In genomic region chr3:128285925-128286275, GRCh38 we compare ENCODE assay signal across 23 cellular contexts.
DNase-seq lines count a peak whose midpoint lies in the region; ATAC-seq and TF ChIP-seq lines count a peak whose summit lies in the region.
"Had no signal": no experiment of that assay in that cellular context is flagged by ENCODE, and none has a peak within 500 bp of the region (broad histone marks: within the 10 kb centered on the region; RNA-seq: fewer than 3 reads in every experiment).

No MANE protein-coding gene starts in this region.

- DNase-seq in Calu3: peak; percentile 0
- peak; percentile 12 for DNase-seq in endodermal cell
- no peak for DNase-seq in naive thymus-derived CD8-positive, alpha-beta T cell
- DNase-seq in vagina (ENCODE audit: extremely low spot score in 2 of 2): peak; percentile 7 to 25
- DNase-seq in activated T-cell treated with anti-CD3 and anti-CD28 coated beads, Interleukin-2, amount 50 U/mL, for 1 hour: no peak
- DNase-seq in effector CD8-positive, alpha-beta T cell (lab: John Stamatoyannopoulos, UW): no peak
- DNase-seq: C1 segment of cervical spinal cord, DMS153, DND-41, KBM-7, MG63, NCI-H1105 treated with DMSO at 0.1 percent for 48 hours, NCI-H146, NCI-H1930, NCI-H446 treated with DMSO at 0.1 percent for 48 hours, NCI-H526, NCI-H82, SHP77 had no signal

- H3K4me3 ChIP-seq in endodermal cell (ENCODE audit: low read length) (no peak overlapping the region), vagina (no peak overlapping the region)
- H3K4me3 ChIP-seq: GM23338, HAP-1, MG63 had no signal

- H3K36me3 Mint-ChIP-seq in Calu3 (ENCODE audit: insufficient read depth, unreplicated experiment) (no peaks in the 10 kb centered on the region), endodermal cell (ENCODE audit: low read depth) (no peaks in the 10 kb centered on the region)
- peaks cover 16 to 48% (median 39%) of the 10 kb centered on the region in 3 donors for H3K36me3 Mint-ChIP-seq in naive thymus-derived CD8-positive, alpha-beta T cell

- peaks cover 8% of the 10 kb centered on the region for H3K9me3 ChIP-seq in endodermal cell (ENCODE audit: control insufficient read depth, low read length)
- no peaks in the 10 kb centered on the region for H3K9me3 ChIP-seq in vagina
- H3K9me3 ChIP-seq: HAP-1, MG63 had no signal

- H3K4me1 Mint-ChIP-seq in Calu3 (ENCODE audit: low read depth, unreplicated experiment) (no peaks in the 10 kb centered on the region), endodermal cell (peaks cover 28% of the 10 kb centered on the region)
- peaks cover 4 to 32% (median 15%) of the 10 kb centered on the region in 4 donors for H3K4me1 Mint-ChIP-seq in naive thymus-derived CD8-positive, alpha-beta T cell

- H3K36me3 ChIP-seq in endodermal cell (ENCODE audit: control insufficient read depth, insufficient read depth, low read length): no peaks in the 10 kb centered on the region
- peaks cover 0 to 8% of the 10 kb centered on the region in 2 donors for H3K36me3 ChIP-seq in vagina
- H3K36me3 ChIP-seq: HAP-1, MG63 had no signal

- no peak overlapping the region for H3K27ac ChIP-seq in endodermal cell (ENCODE audit: low read depth, low read length)
- no peak overlapping the region for H3K27ac ChIP-seq in vagina
- H3K27ac ChIP-seq: RWPE1 had no signal

- TF ChIP-seq POLR2A in vagina (IDR thresholded peaks at IDR 0.05): no peak

- H3K9me3 Mint-ChIP-seq in Calu3 (ENCODE audit: low read depth, unreplicated experiment) (peaks cover 3% of the 10 kb centered on the region), endodermal cell (peaks cover 5% of the 10 kb centered on the region)
- H3K9me3 Mint-ChIP-seq in naive thymus-derived CD8-positive, alpha-beta T cell: peaks cover 4 to 23% (median 10%) of the 10 kb centered on the region in 9 donors
- H3K9me3 Mint-ChIP-seq: GM23338 had no signal

- POLR2A ChIA-PET in naive thymus-derived CD8-positive, alpha-beta T cell (lab: Charles Lee): no interaction called here

- H3K4me3 Mint-ChIP-seq in Calu3 (ENCODE audit: low read depth, unreplicated experiment) (no peak overlapping the region), endodermal cell (no peak overlapping the region)
- H3K4me3 Mint-ChIP-seq in naive thymus-derived CD8-positive, alpha-beta T cell: no peak overlapping the region
- H3K4me3 Mint-ChIP-seq: GM23338 had no signal

- H3K9ac ChIP-seq in endodermal cell (ENCODE audit: extremely low read depth, low read length, poor library complexity, severe bottlenecking): no peak overlapping the region

- ATAC-seq in naive thymus-derived CD8-positive, alpha-beta T cell: no peak
- no peak for ATAC-seq in GM18873 (IDR thresholded peaks at IDR 0.05; ENCODE audit: low FRiP score, unreplicated experiment)
- ATAC-seq: GM23338, Panc1 had no signal

- TF ChIP-seq CTCF in Calu3 (IDR thresholded peaks at IDR 0.05; ENCODE audit: unreplicated experiment) (no peak), endodermal cell (conservative IDR thresholded peaks at IDR 0.05) (no peak), vagina (IDR thresholded peaks at IDR 0.05) (no peak)

- intact Hi-C loops in Calu3 (cut with micrococcal nuclease; ENCODE audit: unreplicated experiment): no loop called here
- intact Hi-C loops in vagina (cut with DNase I): loop anchor here (5.0 kb wide), 1 partner anchor 1036 kb away; no protein-coding TSS in a partner anchor

- CTCF ChIA-PET in Calu3 (lab: Charles Lee): no interaction called here

- H3K27ac Mint-ChIP-seq in Calu3 (ENCODE audit: unreplicated experiment): no peak overlapping the region
- no peak overlapping the region for H3K27ac Mint-ChIP-seq in endodermal cell
- H3K27ac Mint-ChIP-seq in naive thymus-derived CD8-positive, alpha-beta T cell: peak overlapping the region in 9 of 10 donors; percentile 13 to 83 (median 74)
- H3K27ac Mint-ChIP-seq: GM23338 had no signal

- H3K27me3 Mint-ChIP-seq in Calu3 (ENCODE audit: unreplicated experiment) (no peaks in the 10 kb centered on the region), endodermal cell (ENCODE audit: insufficient read depth) (peaks cover 8% of the 10 kb centered on the region)
- no peaks in the 10 kb centered on the region for H3K27me3 Mint-ChIP-seq in naive thymus-derived CD8-positive, alpha-beta T cell

- no peaks in the 10 kb centered on the region for H3K27me3 ChIP-seq in endodermal cell (ENCODE audit: control insufficient read depth, insufficient read depth, low read length, poor library complexity, severe bottlenecking)
- H3K27me3 ChIP-seq in vagina: no peaks in the 10 kb centered on the region
- H3K27me3 ChIP-seq: MG63 had no signal

- no TSS peak for BruUV-seq in Calu3 (replicated peaks; lab: Mats Ljungman, UMichigan)

- WGBS in endodermal cell (ENCODE audit: insufficient coverage in 1 of 2, insufficient read length in 1 of 2), 2 experiments: 89 to 98% methylated on average over 2 of the region's 2 CpGs

- H3K4me1 ChIP-seq in endodermal cell (ENCODE audit: control insufficient read depth, insufficient read depth, low read length): peaks cover 10% of the 10 kb centered on the region
- H3K4me1 ChIP-seq in vagina: peaks cover 12% of the 10 kb centered on the region
- H3K4me1 ChIP-seq: HAP-1 had no signal

Comparison
In these comparisons a context has a peak if more than half of its experiments do, and no peak if none do; other contexts are left out.
1. DNase-seq: peak in Calu3 (single experiment), endodermal cell (single experiment) and vagina (2 of 2); none in naive thymus-derived CD8-positive, alpha-beta T cell (0 of 10), activated T-cell treated with anti-CD3 and anti-CD28 coated beads, Interleukin-2, amount 50 U/mL, for 1 hour (single experiment) and effector CD8-positive, alpha-beta T cell (single experiment).
2. H3K27ac Mint-ChIP-seq: peak in naive thymus-derived CD8-positive, alpha-beta T cell (9 of 10); none in Calu3 (single experiment) and endodermal cell (single experiment).